Comparison of ENCODE assay signal across 8 cellular contexts in genomic region chr17:64707077-64707591, GRCh38. TPM values are rescaled to one million over a fixed set of nuclear protein-coding genes. Genes with fewer than 3 reads are reported as not detected.
DNase-seq lines count a peak whose midpoint lies in the region; ATAC-seq and TF ChIP-seq lines count a peak whose summit lies in the region.

No MANE protein-coding gene starts in this region.

- H3K36me3 ChIP-seq in parathyroid adenoma (ENCODE audit: control insufficient read depth, insufficient read depth, low read length): no peaks in the 10 kb centered on the region
- H3K36me3 ChIP-seq in CD8-positive, alpha-beta memory T cell (ENCODE audit: insufficient read depth, low read length): no peaks in the 10 kb centered on the region

- no peak overlapping the region for H3K4me2 ChIP-seq in parathyroid adenoma (ENCODE audit: low read length)

- H3K27me3 Mint-ChIP-seq in T-helper 2 cell treated with Interferon-gamma antibody and Interleukin-4, amounts not matched to agents 5 μg/mL and 100 μg/mL, for 36 hours (ENCODE audit: low read depth): no peaks in the 10 kb centered on the region
- H3K27me3 Mint-ChIP-seq in CD8-positive, alpha-beta memory T cell: peaks cover 0 to 5% of the 10 kb centered on the region in 2 donors

- no peaks in the 10 kb centered on the region for H3K27me3 ChIP-seq in parathyroid adenoma (ENCODE audit: control insufficient read depth, insufficient read depth, low read length)
- H3K27me3 ChIP-seq in CD8-positive, alpha-beta memory T cell (ENCODE audit: insufficient read depth, low read length, poor library complexity, severe bottlenecking): no peaks in the 10 kb centered on the region

- peak overlapping the region; percentile 48 for H3K27ac ChIP-seq in parathyroid adenoma
- H3K27ac ChIP-seq in CD8-positive, alpha-beta memory T cell (ENCODE audit: low read depth, low read length): no peak overlapping the region

- H3K27ac Mint-ChIP-seq in T-helper 2 cell treated with Interferon-gamma antibody and Interleukin-4, amounts not matched to agents 5 μg/mL and 100 μg/mL, for 36 hours: peak overlapping the region; percentile 60
- peak overlapping the region in 3 of 8 donors; percentile 54 to 68 (median 54) for H3K27ac Mint-ChIP-seq in CD8-positive, alpha-beta memory T cell

- no peak overlapping the region for H3K9ac ChIP-seq in parathyroid adenoma

- no peaks in the 10 kb centered on the region for H3K9me3 Mint-ChIP-seq in T-helper 2 cell treated with Interferon-gamma antibody and Interleukin-4, amounts not matched to agents 5 μg/mL and 100 μg/mL, for 36 hours
- no peaks in the 10 kb centered on the region for H3K9me3 Mint-ChIP-seq in CD8-positive, alpha-beta memory T cell

- peaks cover 7% of the 10 kb centered on the region for H3K4me1 ChIP-seq in parathyroid adenoma
- H3K4me1 ChIP-seq in CD8-positive, alpha-beta memory T cell (ENCODE audit: insufficient read depth, low read length): peaks cover 47% of the 10 kb centered on the region

- peaks cover 45% of the 10 kb centered on the region for H3K4me1 Mint-ChIP-seq in T-helper 2 cell treated with Interferon-gamma antibody and Interleukin-4, amounts not matched to agents 5 μg/mL and 100 μg/mL, for 36 hours (ENCODE audit: low read depth)
- peaks cover 46 to 58% (median 58%) of the 10 kb centered on the region in 3 donors for H3K4me1 Mint-ChIP-seq in CD8-positive, alpha-beta memory T cell

- no peak overlapping the region for H3K4me3 ChIP-seq in parathyroid adenoma (ENCODE audit: low read depth, low read length)
- H3K4me3 ChIP-seq in CD8-positive, alpha-beta memory T cell (ENCODE audit: low read length): no peak overlapping the region

- no peak for DNase-seq in T-helper 2 cell treated with Interferon-gamma antibody and Interleukin-4, amounts not matched to agents 5 μg/mL and 100 μg/mL, for 36 hours (ENCODE audit: low spot score)
- DNase-seq in T-helper 2 cell (no peak), T1000 (lab: John Stamatoyannopoulos, UW) (peak; percentile 95), foreskin melanocyte (peak; percentile 88)
- DNase-seq in CD8-positive, alpha-beta memory T cell: no peak

- POLR2A ChIA-PET in CD8-positive, alpha-beta memory T cell (lab: Charles Lee): no interaction called here

- ATAC-seq in HG03095 (IDR thresholded peaks at IDR 0.05; ENCODE audit: unreplicated experiment) (no peak), HG03571 (IDR thresholded peaks at IDR 0.05; ENCODE audit: unreplicated experiment) (no peak)

- no peaks in the 10 kb centered on the region for H3K9me3 ChIP-seq in parathyroid adenoma (ENCODE audit: control insufficient read depth, low read length)
- H3K9me3 ChIP-seq in CD8-positive, alpha-beta memory T cell (ENCODE audit: low read length): no peaks in the 10 kb centered on the region

- peak overlapping the region; percentile 3 for H2AFZ ChIP-seq in parathyroid adenoma

- CTCF ChIA-PET in CD8-positive, alpha-beta memory T cell (lab: Charles Lee): no interaction called here

- TF ChIP-seq CTCF in parathyroid adenoma (IDR thresholded peaks at IDR 0.05): no peak

- no peaks in the 10 kb centered on the region for H3K36me3 Mint-ChIP-seq in T-helper 2 cell treated with Interferon-gamma antibody and Interleukin-4, amounts not matched to agents 5 μg/mL and 100 μg/mL, for 36 hours (ENCODE audit: low read depth)
- H3K36me3 Mint-ChIP-seq in CD8-positive, alpha-beta memory T cell: peaks cover 0 to 2% (median 0%) of the 10 kb centered on the region in 3 donors

- peak overlapping the region; percentile 21 for H3K4me3 Mint-ChIP-seq in T-helper 2 cell treated with Interferon-gamma antibody and Interleukin-4, amounts not matched to agents 5 μg/mL and 100 μg/mL, for 36 hours
- H3K4me3 Mint-ChIP-seq in CD8-positive, alpha-beta memory T cell: peak overlapping the region in 2 of 7 donors; percentile 20 to 41

- no peaks in the 10 kb centered on the region for H3K79me2 ChIP-seq in parathyroid adenoma

RNA-seq across cellular contexts. Expression of gene SMURF2, which starts 45.0 kb away (rescaled TPM):
- total RNA-seq in CD8-positive, alpha-beta memory T cell: 10 to 100 TPM; 18.9 to 19.0 TPM
- 7.8 TPM for polyA plus RNA-seq in CD8-positive, alpha-beta memory T cell

Comparison
In these comparisons a context has a peak if more than half of its experiments do, and no peak if none do; other contexts are left out.
1. DNase-seq: peak in T1000 (single experiment) and foreskin melanocyte (single experiment); none in T-helper 2 cell treated with Interferon-gamma antibody and Interleukin-4, amounts not matched to agents 5 μg/mL and 100 μg/mL, for 36 hours (single experiment), T-helper 2 cell (0 of 5) and CD8-positive, alpha-beta memory T cell (0 of 5).